In the genomic region with DNA sequence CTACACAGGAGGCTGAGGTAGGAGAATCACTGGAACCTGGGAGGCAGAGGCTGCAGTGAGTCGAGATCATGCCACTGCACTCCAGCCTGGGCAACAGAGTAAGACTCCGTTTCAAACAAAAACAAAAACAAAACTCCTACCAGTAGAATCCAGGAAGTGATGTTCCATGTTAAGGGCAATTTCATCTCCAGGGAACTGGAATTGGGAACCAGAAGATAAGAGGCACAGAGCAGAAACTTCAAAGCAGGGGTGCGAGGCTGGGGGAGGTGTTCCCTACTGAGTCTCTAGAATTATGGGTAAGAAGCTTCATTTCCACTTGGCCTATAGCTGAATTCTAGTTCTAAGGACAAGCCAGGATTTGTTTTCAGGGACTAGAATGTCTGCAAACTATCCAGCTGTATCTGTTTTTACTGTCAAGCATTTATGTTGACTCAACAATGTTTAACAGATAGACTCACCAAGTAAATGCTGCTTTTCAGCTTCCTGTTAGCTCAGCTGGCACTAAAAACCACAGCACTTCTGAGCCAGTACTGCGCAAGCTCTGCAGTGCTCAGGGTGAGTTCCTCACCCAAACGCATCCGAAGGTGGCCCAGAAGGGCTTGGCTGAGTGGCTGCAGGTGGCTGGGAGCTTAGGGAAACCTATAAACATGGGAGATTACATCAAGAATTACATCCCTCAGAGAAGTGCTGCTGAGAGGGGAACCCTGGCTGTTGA, we compare ENCODE assay signal across 17 cellular contexts.
DNase-seq lines count a peak whose midpoint lies in the region; ATAC-seq and TF ChIP-seq lines count a peak whose summit lies in the region.
"Had no signal": no experiment of that assay in that cellular context is flagged by ENCODE, and none has a peak within 500 bp of the region (broad histone marks: within the 10 kb centered on the region; RNA-seq: fewer than 3 reads in every experiment).

No MANE protein-coding gene starts in this region.

- H3K27ac ChIP-seq in body of pancreas (peak overlapping the region in 1 of 4 donors; percentile 22), thyroid gland (peak overlapping the region; percentile 64 to 74 (median 66)), caudate nucleus (ENCODE audit: low read depth, low read length) (no peak overlapping the region)
- H3K27ac ChIP-seq: upper lobe of left lung had no signal

- H3K4me3 ChIP-seq in body of pancreas (no peak overlapping the region), thyroid gland (replicated peaks in 1 of 3) (no peak overlapping the region)
- H3K4me3 ChIP-seq: coronary artery, upper lobe of left lung had no signal

- H3K9me3 Mint-ChIP-seq in type B pancreatic cell = no peaks in the 10 kb centered on the region

- 37 to 40% methylated on average over 6 of the region's 6 CpGs for WGBS in body of pancreas, 2 donors
- 42 to 48% methylated on average over 6 of the region's 6 CpGs for WGBS in thyroid gland, 2 donors

- peaks cover 7% of the 10 kb centered on the region for H3K4me1 ChIP-seq in body of pancreas
- H3K4me1 ChIP-seq in thyroid gland = peaks cover 0 to 4% of the 10 kb centered on the region in 2 donors
- H3K4me1 ChIP-seq: upper lobe of left lung had no signal

- peak; percentile 50 for ATAC-seq in body of pancreas
- ATAC-seq: activated CD8-positive, alpha-beta T cell treated with anti-CD3 and anti-CD28 coated beads, Interleukin-2, amount 10 ng/mL, durations not matched to agents 7 days and 5 days; stimulated activated effector memory CD8-positive, alpha-beta T cell treated with anti-CD3 and anti-CD28 coated beads, Interleukin-12 subunit alpha, Interleukin-12 subunit beta, amount 100 ng/mL, for 72 hours had no signal

- H3K36me3 ChIP-seq in body of pancreas (replicated peaks in 1 of 2; ENCODE audit: insufficient read depth in 1 of 2, low read depth in 2 of 2) (no peaks in the 10 kb centered on the region), thyroid gland (no peaks in the 10 kb centered on the region)
- H3K36me3 ChIP-seq: upper lobe of left lung had no signal

- no peaks in the 10 kb centered on the region for H3K27me3 Mint-ChIP-seq in type B pancreatic cell
- H3K27me3 Mint-ChIP-seq: CD4-positive, CD25-positive, alpha-beta regulatory T cell had no signal

- peaks cover 11% of the 10 kb centered on the region for H3K4me1 Mint-ChIP-seq in type B pancreatic cell (ENCODE audit: unreplicated experiment)
- H3K4me1 Mint-ChIP-seq: CD4-positive, CD25-positive, alpha-beta regulatory T cell; stimulated activated effector memory CD8-positive, alpha-beta T cell treated with anti-CD3 and anti-CD28 coated beads, Interleukin-12 subunit alpha, Interleukin-12 subunit beta, amount 100 ng/mL, for 72 hours had no signal

- H3K9me3 ChIP-seq in body of pancreas (no peaks in the 10 kb centered on the region), thyroid gland (no peaks in the 10 kb centered on the region)
- H3K9me3 ChIP-seq: upper lobe of left lung had no signal

- DNase-seq in NCI-H187 treated with DMSO at 0.1 percent for 48 hours (lab: John Stamatoyannopoulos, UW) = peak; percentile 37
- DNase-seq in NCI-H187 (lab: John Stamatoyannopoulos, UW) = no peak
- peak; percentile 65 for DNase-seq in NCI-H2107 (lab: John Stamatoyannopoulos, UW)
- peak in 3 of 4 donors; percentile 32 to 52 (median 41) for DNase-seq in body of pancreas
- DNase-seq in thyroid gland = peak; percentile 63 to 72
- DNase-seq in type B pancreatic cell (ENCODE audit: extremely low spot score, unreplicated experiment) = no peak
- no peak for DNase-seq in head of caudate nucleus
- no peak for DNase-seq in caudate nucleus (lab: John Stamatoyannopoulos, UW)
- DNase-seq: activated CD8-positive, alpha-beta T cell treated with anti-CD3 and anti-CD28 coated beads, Interleukin-2, amount 10 ng/mL, durations not matched to agents 7 days and 5 days; CD4-positive, CD25-positive, alpha-beta regulatory T cell; GOT3; kidney; NCI-H526 treated with DMSO at 0.1 percent for 48 hours; upper lobe of left lung had no signal

- H3K27me3 ChIP-seq in body of pancreas (no peaks in the 10 kb centered on the region), thyroid gland (no peaks in the 10 kb centered on the region)
- H3K27me3 ChIP-seq: upper lobe of left lung had no signal

- H3K36me3 Mint-ChIP-seq in type B pancreatic cell = no peaks in the 10 kb centered on the region
- H3K36me3 Mint-ChIP-seq: CD4-positive, CD25-positive, alpha-beta regulatory T cell; stimulated activated effector memory CD8-positive, alpha-beta T cell treated with anti-CD3 and anti-CD28 coated beads, Interleukin-12 subunit alpha, Interleukin-12 subunit beta, amount 100 ng/mL, for 72 hours had no signal

- TF ChIP-seq CTCF in body of pancreas (IDR thresholded peaks at IDR 0.05) = no peak
- no peak for TF ChIP-seq CTCF in thyroid gland (IDR thresholded peaks at IDR 0.05)
- TF ChIP-seq CTCF in type B pancreatic cell (conservative IDR thresholded peaks at IDR 0.05) = no peak

- H3K4me3 Mint-ChIP-seq in type B pancreatic cell = no peak overlapping the region
- H3K4me3 Mint-ChIP-seq: activated CD8-positive, alpha-beta T cell treated with anti-CD3 and anti-CD28 coated beads, Interleukin-2, amount 10 ng/mL, durations not matched to agents 7 days and 5 days; CD4-positive, CD25-positive, alpha-beta regulatory T cell; stimulated activated effector memory CD8-positive, alpha-beta T cell treated with anti-CD3 and anti-CD28 coated beads, Interleukin-12 subunit alpha, Interleukin-12 subunit beta, amount 100 ng/mL, for 72 hours had no signal

- TF ChIP-seq POLR2A in body of pancreas (IDR thresholded peaks at IDR 0.05) (no peak), thyroid gland (IDR thresholded peaks at IDR 0.05) (peak in 1 of 2 donors; percentile 19)

- intact Hi-C loops in body of pancreas (cut with DNase I) = no loop called here
- intact Hi-C loops in thyroid gland (cut with DNase I) = no loop called here
- intact Hi-C loops in head of caudate nucleus (cut with DNase I) = no loop called here

- H3K27ac Mint-ChIP-seq in type B pancreatic cell = no peak overlapping the region
- H3K27ac Mint-ChIP-seq: activated CD8-positive, alpha-beta T cell treated with anti-CD3 and anti-CD28 coated beads, Interleukin-2, amount 10 ng/mL, durations not matched to agents 7 days and 5 days; activated T-helper 2 cell treated with anti-CD3 and anti-CD28 coated beads, Interferon-gamma antibody, Interleukin-2, Interleukin-4, amounts not matched to agents 10 μg/mL and 5 μg/mL and 100 μg/mL, durations not matched to agents 14 hours and 24 hours and 36 hours; CD4-positive, CD25-positive, alpha-beta regulatory T cell; stimulated activated effector memory CD8-positive, alpha-beta T cell treated with anti-CD3 and anti-CD28 coated beads, Interleukin-12 subunit alpha, Interleukin-12 subunit beta, amount 100 ng/mL, for 72 hours had no signal

Comparison
In these comparisons a context has a peak if more than half of its experiments do, and no peak if none do; other contexts are left out.
1. DNase-seq: peak in NCI-H187 treated with DMSO at 0.1 percent for 48 hours (single experiment), NCI-H2107 (single experiment), body of pancreas (3 of 4) and thyroid gland (2 of 2); none in NCI-H187 (0 of 2), type B pancreatic cell (single experiment), head of caudate nucleus (0 of 42) and caudate nucleus (0 of 61).